Comparison of ENCODE assay signal across 19 cellular contexts in the genomic region with DNA sequence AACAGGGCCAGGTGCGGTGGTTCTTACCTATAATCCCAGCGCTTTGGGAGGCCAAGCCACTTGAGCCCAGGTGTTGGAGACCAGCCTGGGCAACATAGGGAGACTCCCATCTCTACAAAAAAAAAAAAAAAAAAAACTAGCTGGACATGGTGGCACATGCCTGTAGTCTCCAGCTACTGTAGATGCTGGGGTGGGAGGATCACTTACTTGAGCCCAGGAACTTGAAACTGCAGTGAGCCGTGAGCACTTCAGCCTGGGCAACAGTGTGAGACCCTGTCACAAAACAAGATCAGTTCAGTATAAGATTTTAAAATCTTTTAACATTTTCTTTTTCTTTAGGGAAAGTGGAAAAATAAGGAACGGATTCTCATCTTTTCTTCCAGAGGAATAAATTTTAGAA. TPM values are rescaled to one million over a fixed set of nuclear protein-coding genes. Genes with fewer than 3 reads are reported as not detected.
DNase-seq lines count a peak whose midpoint lies in the region; ATAC-seq, FAIRE-seq and TF ChIP-seq lines count a peak whose summit lies in the region.
"Had no signal": no experiment of that assay in that cellular context is flagged by ENCODE, and none has a peak within 500 bp of the region (broad histone marks: within the 10 kb centered on the region; RNA-seq: fewer than 3 reads in every experiment).

No MANE protein-coding gene starts in this region.

- no peak for DNase-seq in T-helper 2 cell treated with Interferon-gamma antibody and Interleukin-4, amounts not matched to agents 5 μg/mL and 100 μg/mL, for 36 hours (ENCODE audit: low spot score)
- DNase-seq in T-helper 2 cell (no peak), HFFc6 (no peak), activated B cell treated with CpG ODN at 0.5 μM for 24 hours (no peak), neural progenitor cell (ENCODE audit: low spot score) (no peak), urothelium cell line (ENCODE audit: low spot score) (no peak)
- DNase-seq: activated CD4-positive, alpha-beta T cell treated with anti-CD3 and anti-CD28 coated beads, Interleukin-2, amount 50 U/mL, for 1 hour; body of pancreas; effector memory CD8-positive, alpha-beta T cell; NCI-H2171; stimulated activated CD4-positive, alpha-beta T cell treated with anti-CD3 and anti-CD28 coated beads, Interleukin-12 subunit alpha, Interleukin-12 subunit beta, amount 100 ng/mL, for 4 hours; substantia nigra; T-helper 17 cell had no signal

- H3K27ac ChIP-seq in neural progenitor cell, result no peak overlapping the region
- H3K27ac ChIP-seq: body of pancreas, parathyroid adenoma had no signal

- H3K4me3 ChIP-seq in neural progenitor cell, result no peak overlapping the region
- H3K4me3 ChIP-seq: body of pancreas had no signal

- peaks cover 14% of the 10 kb centered on the region for H3F3A ChIP-seq in neural progenitor cell (ENCODE audit: low read depth)

- no peaks in the 10 kb centered on the region for H3K27me3 ChIP-seq in neural progenitor cell
- H3K27me3 ChIP-seq: body of pancreas had no signal

- no peaks in the 10 kb centered on the region for H3K9me3 Mint-ChIP-seq in T-helper 2 cell treated with Interferon-gamma antibody and Interleukin-4, amounts not matched to agents 5 μg/mL and 100 μg/mL, for 36 hours
- H3K9me3 Mint-ChIP-seq in HFFc6 (no peaks in the 10 kb centered on the region), activated B cell treated with CpG ODN at 0.5 μM for 24 hours (no peaks in the 10 kb centered on the region), neural progenitor cell (no peaks in the 10 kb centered on the region)
- H3K9me3 Mint-ChIP-seq: activated T-helper 17 cell treated with anti-CD3 and anti-CD28 coated beads, Interleukin-2, amount 50 U/mL, for 72 hours; effector memory CD8-positive, alpha-beta T cell had no signal

- no peaks in the 10 kb centered on the region for H3K27me3 Mint-ChIP-seq in T-helper 2 cell treated with Interferon-gamma antibody and Interleukin-4, amounts not matched to agents 5 μg/mL and 100 μg/mL, for 36 hours (ENCODE audit: low read depth)
- H3K27me3 Mint-ChIP-seq in HFFc6 (ENCODE audit: insufficient read depth), result no peaks in the 10 kb centered on the region; the same call in none of the 2 replicates
- H3K27me3 Mint-ChIP-seq in activated B cell treated with CpG ODN at 0.5 μM for 24 hours, result no peaks in the 10 kb centered on the region
- H3K27me3 Mint-ChIP-seq in neural progenitor cell (ENCODE audit: insufficient read depth, low read depth), result peaks cover 9% of the 10 kb centered on the region
- H3K27me3 Mint-ChIP-seq: activated T-helper 17 cell treated with anti-CD3 and anti-CD28 coated beads, Interleukin-2, amount 50 U/mL, for 72 hours; effector memory CD8-positive, alpha-beta T cell; T-helper 17 cell had no signal

- peak overlapping the region; percentile 61 for H3K27ac Mint-ChIP-seq in T-helper 2 cell treated with Interferon-gamma antibody and Interleukin-4, amounts not matched to agents 5 μg/mL and 100 μg/mL, for 36 hours
- H3K27ac Mint-ChIP-seq in HFFc6 (peak overlapping the region; percentile 3; the same call in 1 of the 2 replicates), activated B cell treated with CpG ODN at 0.5 μM for 24 hours (peak overlapping the region; percentile 19), neural progenitor cell (no peak overlapping the region)
- H3K27ac Mint-ChIP-seq: activated T-helper 17 cell treated with anti-CD3 and anti-CD28 coated beads, Interleukin-2, amount 50 U/mL, for 72 hours; effector memory CD8-positive, alpha-beta T cell had no signal

- no peak for ATAC-seq in activated B cell treated with CpG ODN at 0.5 μM for 24 hours (ENCODE audit: low read depth)
- ATAC-seq in GM19324 (IDR thresholded peaks at IDR 0.05; ENCODE audit: low FRiP score, unreplicated experiment), result no peak
- ATAC-seq in HG02884 (IDR thresholded peaks at IDR 0.05; ENCODE audit: unreplicated experiment), result no peak
- ATAC-seq: activated T-helper 17 cell treated with anti-CD3 and anti-CD28 coated beads, Interleukin-2, amount 50 U/mL, for 72 hours; body of pancreas; effector memory CD8-positive, alpha-beta T cell; T-helper 17 cell had no signal

- CTCF ChIA-PET in activated B cell treated with CpG ODN at 0.5 μM for 24 hours (lab: Charles Lee), result no interaction called here

- H3K79me2 ChIP-seq in neural progenitor cell (ENCODE audit: low read depth), result peaks cover 87% of the 10 kb centered on the region

- peaks cover 25% of the 10 kb centered on the region for H3K4me1 Mint-ChIP-seq in T-helper 2 cell treated with Interferon-gamma antibody and Interleukin-4, amounts not matched to agents 5 μg/mL and 100 μg/mL, for 36 hours (ENCODE audit: low read depth)
- H3K4me1 Mint-ChIP-seq in HFFc6 (ENCODE audit: low read depth) (peaks cover 45% of the 10 kb centered on the region), activated B cell treated with CpG ODN at 0.5 μM for 24 hours (peaks cover 34% of the 10 kb centered on the region), neural progenitor cell (peaks cover 21% of the 10 kb centered on the region)

- no peak overlapping the region for H2AFZ ChIP-seq in neural progenitor cell (replicated peaks)
- H2AFZ ChIP-seq: parathyroid adenoma had no signal

- H4K20me1 ChIP-seq in neural progenitor cell (ENCODE audit: low read depth), result peaks cover 9% of the 10 kb centered on the region

- H3K36me3 Mint-ChIP-seq in T-helper 2 cell treated with Interferon-gamma antibody and Interleukin-4, amounts not matched to agents 5 μg/mL and 100 μg/mL, for 36 hours (ENCODE audit: low read depth), result peaks cover 30% of the 10 kb centered on the region
- H3K36me3 Mint-ChIP-seq in HFFc6 (ENCODE audit: low read depth), result peaks cover 41% of the 10 kb centered on the region
- peaks cover 38% of the 10 kb centered on the region for H3K36me3 Mint-ChIP-seq in activated B cell treated with CpG ODN at 0.5 μM for 24 hours (ENCODE audit: low read depth)
- H3K36me3 Mint-ChIP-seq in neural progenitor cell, result peaks cover 8% of the 10 kb centered on the region

- H3K4me1 ChIP-seq in neural progenitor cell, result peaks cover 17% of the 10 kb centered on the region

- POLR2A ChIA-PET in activated B cell treated with CpG ODN at 0.5 μM for 24 hours (lab: Charles Lee), result interaction anchor here (1.8 to 4.0 kb wide), 2 partner anchors 11 to 79 kb away, joined by 9 to 125 read pairs; a partner anchor contains a TSS

- intact Hi-C loops in activated B cell treated with CpG ODN at 0.5 μM for 24 hours (cut with micrococcal nuclease), result loop anchor here (10.0 kb wide), 1 partner anchor 673 kb away; no protein-coding TSS in a partner anchor

- H3K4me3 Mint-ChIP-seq in T-helper 2 cell treated with Interferon-gamma antibody and Interleukin-4, amounts not matched to agents 5 μg/mL and 100 μg/mL, for 36 hours, result no peak overlapping the region
- peak overlapping the region; percentile 31; the same call in 1 of the 2 replicates for H3K4me3 Mint-ChIP-seq in HFFc6
- no peak overlapping the region for H3K4me3 Mint-ChIP-seq in activated B cell treated with CpG ODN at 0.5 μM for 24 hours
- H3K4me3 Mint-ChIP-seq in neural progenitor cell, result no peak overlapping the region
- H3K4me3 Mint-ChIP-seq: activated T-helper 17 cell treated with anti-CD3 and anti-CD28 coated beads, Interleukin-2, amount 50 U/mL, for 72 hours; effector memory CD8-positive, alpha-beta T cell; T-helper 17 cell had no signal

- no peak overlapping the region for H3K9ac ChIP-seq in neural progenitor cell
- H3K9ac ChIP-seq: parathyroid adenoma had no signal

- peak overlapping the region; percentile 99 for H3K4me2 ChIP-seq in neural progenitor cell

- H3K9me3 ChIP-seq in neural progenitor cell (ENCODE audit: low read depth), result no peaks in the 10 kb centered on the region
- H3K9me3 ChIP-seq: body of pancreas had no signal

- TF ChIP-seq CTCF in HFFc6 (IDR thresholded peaks at IDR 0.05) (no peak), activated B cell treated with CpG ODN at 0.5 μM for 24 hours (IDR thresholded peaks at IDR 0.05) (no peak), neural progenitor cell (IDR thresholded peaks at IDR 0.05) (no peak)

- peaks cover 34% of the 10 kb centered on the region for H3K36me3 ChIP-seq in neural progenitor cell

- no peak for FAIRE-seq in urothelium cell line (lab: Jason Lieb, UNC)
- FAIRE-seq: frontal cortex, H1 had no signal

RNA-seq across cellular contexts. Expression of a gene that starts 2.5 kb away (rescaled TPM):
- total RNA-seq in HFFc6 (2021; fragmentation: NEBNext Ultra II Directional; extraction: Animal tissue kit (Norgen Biotek cat#: 25700)), result 10 to 100 TPM; 49.3 to 60.4 (median 55.0) TPM
- total RNA-seq in activated B cell treated with CpG ODN at 0.5 μM for 24 hours (40.6 and 42.4 TPM in 2 replicates), neural progenitor cell (ENCODE audit: low replicate concordance) (53.3 and 61.2 TPM in 2 replicates)

RNA-seq across cellular contexts. Expression of a gene that starts 2.7 kb away (rescaled TPM):
- total RNA-seq in HFFc6 (2021; fragmentation: NEBNext Ultra II Directional; extraction: Animal tissue kit (Norgen Biotek cat#: 25700)), result 10 to 100 TPM; 32.7 to 39.3 (median 35.0) TPM
- total RNA-seq in activated B cell treated with CpG ODN at 0.5 μM for 24 hours (20.2 and 24.4 TPM in 2 replicates), neural progenitor cell (ENCODE audit: low replicate concordance) (39.0 and 40.6 TPM in 2 replicates)

RNA-seq across cellular contexts. Expression of a gene that starts 11.3 kb away (rescaled TPM):
- total RNA-seq in HFFc6 (2021; fragmentation: NEBNext Ultra II Directional; extraction: Animal tissue kit (Norgen Biotek cat#: 25700)), result 10 to 100 TPM; 38.2 to 46.8 (median 45.9) TPM
- total RNA-seq in activated B cell treated with CpG ODN at 0.5 μM for 24 hours, result 44.0 and 48.0 TPM in 2 replicates
- 33.9 and 52.8 TPM in 2 replicates for total RNA-seq in neural progenitor cell (ENCODE audit: low replicate concordance)
